In genomic region chr2:141259683-141260082, GRCh38 we compare ENCODE assay signal across 5 cellular contexts.
TF ChIP-seq lines count a peak whose summit lies in the region.

No MANE protein-coding gene starts in this region.

TF ChIP-seq in HepG2, 621 proteins besides CTCF, POLR2A, EP300 and RAD21:
- TF ChIP-seq AHR (CRISPR knock-in tag; IDR thresholded peaks at IDR 0.05) = no peak
- TF ChIP-seq MAFK (conservative IDR thresholded peaks at IDR 0.05 in 1 of 2, IDR thresholded peaks at IDR 0.05 in 1 of 2; ENCODE audit: low read length in 2 of 2) = peak; percentile 43 to 85; a peak in 3 of 4 replicates
- TF ChIP-seq MAFF (IDR thresholded peaks at IDR 0.05; ENCODE audit: low read depth, low read length) = peak; percentile 78; the same call in 1 of the 2 replicates

TF ChIP-seq in A549, 52 proteins besides CTCF, POLR2A, EP300 and RAD21:
- TF ChIP-seq KDM1A (IDR thresholded peaks at IDR 0.05; ENCODE audit: low read depth) = no peak
- TF ChIP-seq MAFK (IDR thresholded peaks at IDR 0.05; ENCODE audit: partially characterized antibody) = peak; percentile 64

TF ChIP-seq in IMR-90, 13 proteins besides CTCF, POLR2A, EP300 and RAD21:
- TF ChIP-seq MAFK (IDR thresholded peaks at IDR 0.05; ENCODE audit: low read depth, low read length) = peak; percentile 51
- TF ChIP-seq MAZ (IDR thresholded peaks at IDR 0.05; ENCODE audit: borderline replicate concordance, low read depth, low read length) = no peak

TF ChIP-seq in K562, 482 proteins besides CTCF, POLR2A, EP300 and RAD21:
- TF ChIP-seq ZBTB17 (CRISPR knock-in tag; IDR thresholded peaks at IDR 0.05) (no peak), ELK3 (CRISPR knock-in tag; IDR thresholded peaks at IDR 0.05) (no peak), SPI1 (IDR thresholded peaks at IDR 0.05; ENCODE audit: borderline replicate concordance, low read depth, low read length) (no peak), PATZ1 (CRISPR knock-in tag; IDR thresholded peaks at IDR 0.05; ENCODE audit: borderline replicate concordance) (no peak), CBX5 (IDR thresholded peaks at IDR 0.05; ENCODE audit: borderline replicate concordance, low read depth) (no peak), PYGO2 (tag; IDR thresholded peaks at IDR 0.05) (no peak), ZNF316 (IDR thresholded peaks at IDR 0.05) (peak; percentile 71), C11orf30 (IDR thresholded peaks at IDR 0.05; ENCODE audit: low read depth) (peak; percentile 25; the same call in 1 of the 2 replicates), BCOR (IDR thresholded peaks at IDR 0.05) (no peak)

TF ChIP-seq in WTC11, 78 proteins besides CTCF, POLR2A, EP300 and RAD21:
- TF ChIP-seq SOX15 (CRISPR knock-in tag; IDR thresholded peaks at IDR 0.05) = no peak
- no peak for TF ChIP-seq NR1H2 (CRISPR knock-in tag; IDR thresholded peaks at IDR 0.05)
- no peak for TF ChIP-seq PRDM15 (CRISPR knock-in tag; IDR thresholded peaks at IDR 0.05)
- TF ChIP-seq GRHL2 (CRISPR knock-in tag; IDR thresholded peaks at IDR 0.05; ENCODE audit: insufficient replicate concordance, severe bottlenecking) = no peak
- no peak for TF ChIP-seq ZBTB21 (CRISPR knock-in tag; IDR thresholded peaks at IDR 0.05; ENCODE audit: borderline replicate concordance)
- TF ChIP-seq MLX (CRISPR knock-in tag; IDR thresholded peaks at IDR 0.05) = no peak
- no peak for TF ChIP-seq ZNF396 (CRISPR knock-in tag; IDR thresholded peaks at IDR 0.05; ENCODE audit: borderline replicate concordance)
- TF ChIP-seq NFYB (CRISPR knock-in tag; conservative IDR thresholded peaks at IDR 0.05; ENCODE audit: low read depth) = no peak
- TF ChIP-seq FOXJ3 (CRISPR knock-in tag; IDR thresholded peaks at IDR 0.05; ENCODE audit: borderline replicate concordance) = no peak
- TF ChIP-seq ATF6 (CRISPR knock-in tag; IDR thresholded peaks at IDR 0.05) = no peak
- TF ChIP-seq MYBL2 (CRISPR knock-in tag; IDR thresholded peaks at IDR 0.05) = no peak
- no peak for TF ChIP-seq NR2C2 (CRISPR knock-in tag; IDR thresholded peaks at IDR 0.05)
- no peak for TF ChIP-seq CREB1 (CRISPR knock-in tag; IDR thresholded peaks at IDR 0.05)
- TF ChIP-seq HMGXB4 (CRISPR knock-in tag; IDR thresholded peaks at IDR 0.05) = no peak
- no peak for TF ChIP-seq ZNF317 (CRISPR knock-in tag; IDR thresholded peaks at IDR 0.05; ENCODE audit: borderline replicate concordance, low read depth)
- TF ChIP-seq GTF2I (CRISPR knock-in tag; conservative IDR thresholded peaks at IDR 0.05) = no peak
- no peak for TF ChIP-seq GABPB1 (CRISPR knock-in tag; IDR thresholded peaks at IDR 0.05)
- TF ChIP-seq E2F1 (CRISPR knock-in tag; IDR thresholded peaks at IDR 0.05) = no peak
- TF ChIP-seq ATF2 (CRISPR knock-in tag; IDR thresholded peaks at IDR 0.05; ENCODE audit: borderline replicate concordance, low read depth) = no peak
